In genomic region chr2:26011990-26012856, GRCh38 we compare ENCODE assay signal across 9 cellular contexts. TPM values are rescaled to one million over a fixed set of nuclear protein-coding genes. Genes with fewer than 3 reads are reported as not detected.
DNase-seq lines count a peak whose midpoint lies in the region; ATAC-seq and TF ChIP-seq lines count a peak whose summit lies in the region.
"Had no signal": no experiment of that assay in that cellular context is flagged by ENCODE, and none has a peak within 500 bp of the region (broad histone marks: within the 10 kb centered on the region; RNA-seq: fewer than 3 reads in every experiment).

No MANE protein-coding gene starts in this region.

- CTCF ChIA-PET in PC-9 (lab: Charles Lee), result interaction anchor here (0.5 to 1.3 kb wide), 5 partner anchors 21 to 90 kb away, joined by 3 to 8 read pairs (median 4); partner anchors contain the start of genes KIF3C and RAB10

- POLR2A ChIA-PET in PC-9 (lab: Charles Lee; ENCODE audit: unreplicated experiment), result interaction anchor here (0.6 to 1.9 kb wide), 4 partner anchors 22 to 1075 kb away, joined by 3 to 9 read pairs (median 5); partner anchors contain the start of gene RAB10

- 23 to 42% methylated on average over 14 of the region's 14 CpGs for WGBS in esophagus squamous epithelium, 2 donors

- intact Hi-C loops in PC-9 (cut with micrococcal nuclease; ENCODE audit: unreplicated experiment) (loop anchor here (1.0 kb wide), 2 partner anchors 15 to 21 kb away; no protein-coding TSS in a partner anchor), esophagus squamous epithelium (cut with DNase I) (no loop called here)

- H3K9me2 ChIP-seq in PC-9 (ENCODE audit: insufficient read depth), result no peaks in the 10 kb centered on the region

- no peak for ATAC-seq in GM21825 (IDR thresholded peaks at IDR 0.05; ENCODE audit: unreplicated experiment)
- no peak for ATAC-seq in HG03175 (IDR thresholded peaks at IDR 0.05; ENCODE audit: unreplicated experiment)

- peaks cover 64% of the 10 kb centered on the region for H3F3A ChIP-seq in PC-9 (ENCODE audit: insufficient read depth, low read depth)

- no peaks in the 10 kb centered on the region for H3K36me3 Mint-ChIP-seq in progenitor cell of endocrine pancreas (ENCODE audit: insufficient read depth)
- H3K36me3 Mint-ChIP-seq: activated naive CD4-positive, alpha-beta T cell treated with anti-CD3 and anti-CD28 coated beads, Interleukin-2, amount 50 U/mL, for 72 hours had no signal

- H3K27ac ChIP-seq in PC-9 (peak overlapping the region; percentile 93), esophagus squamous epithelium (peak overlapping the region; percentile 77 to 93 (median 86))

- H2AFZ ChIP-seq in PC-9, result no peak overlapping the region

- no peaks in the 10 kb centered on the region; the same call in none of the 2 replicates for H3K9me3 ChIP-seq in PC-9 (ENCODE audit: insufficient read depth, low read depth)
- no peaks in the 10 kb centered on the region for H3K9me3 ChIP-seq in esophagus squamous epithelium

- H3K27me3 Mint-ChIP-seq in progenitor cell of endocrine pancreas, result peaks cover 8% of the 10 kb centered on the region

- peak; percentile 88 for DNase-seq in ELR (ENCODE audit: low read depth)
- peak; percentile 80 to 100 for DNase-seq in PC-9
- no peak for DNase-seq in esophagus squamous epithelium (lab: John Stamatoyannopoulos, UW)
- DNase-seq in progenitor cell of endocrine pancreas (ENCODE audit: low spot score, unreplicated experiment), result no peak
- no peak for DNase-seq in NCI-H1694 (lab: John Stamatoyannopoulos, UW)
- no peak for DNase-seq in stimulated activated CD4-positive, alpha-beta T cell treated with anti-CD3 and anti-CD28 coated beads, Interleukin-15, amount 100 ng/mL, for 24 hours

- H3K36me3 ChIP-seq in PC-9 (ENCODE audit: low read depth) (no peaks in the 10 kb centered on the region), esophagus squamous epithelium (no peaks in the 10 kb centered on the region)

- no peaks in the 10 kb centered on the region for H3K79me2 ChIP-seq in PC-9 (ENCODE audit: low read depth)

- peak overlapping the region; percentile 23; the same call in 1 of the 2 replicates for H3K4me3 ChIP-seq in PC-9
- no peak overlapping the region for H3K4me3 ChIP-seq in esophagus squamous epithelium

- H3K4me1 ChIP-seq in PC-9 (replicated peaks; ENCODE audit: insufficient read depth) (peaks cover 76% of the 10 kb centered on the region), esophagus squamous epithelium (peaks cover 32 to 100% (median 40%) of the 10 kb centered on the region in 3 donors)

- no peak overlapping the region for H3K4me3 Mint-ChIP-seq in progenitor cell of endocrine pancreas (ENCODE audit: low read depth)

- H4K20me1 ChIP-seq in PC-9 (ENCODE audit: insufficient read depth), result no peaks in the 10 kb centered on the region

- peaks cover 3% of the 10 kb centered on the region for H3K9me3 Mint-ChIP-seq in progenitor cell of endocrine pancreas (ENCODE audit: low read depth)
- H3K9me3 Mint-ChIP-seq: activated naive CD4-positive, alpha-beta T cell treated with anti-CD3 and anti-CD28 coated beads, Interleukin-2, amount 50 U/mL, for 72 hours had no signal

- H3K27me3 ChIP-seq in PC-9 (ENCODE audit: insufficient read depth, low read depth) (no peaks in the 10 kb centered on the region), esophagus squamous epithelium (no peaks in the 10 kb centered on the region)

- peaks cover 19% of the 10 kb centered on the region for H3K4me1 Mint-ChIP-seq in progenitor cell of endocrine pancreas (ENCODE audit: low read depth)

- H3K27ac Mint-ChIP-seq in progenitor cell of endocrine pancreas, result peak overlapping the region; percentile 91
- H3K27ac Mint-ChIP-seq: activated naive CD4-positive, alpha-beta T cell treated with anti-CD3 and anti-CD28 coated beads, Interleukin-2, amount 50 U/mL, for 72 hours had no signal

- TF ChIP-seq POLR2A in esophagus squamous epithelium (IDR thresholded peaks at IDR 0.05), result no peak

- BruUV-seq in PC-9 (replicated peaks; lab: Mats Ljungman, UMichigan), result no TSS peak

- TF ChIP-seq CTCF in PC-9 (conservative IDR thresholded peaks at IDR 0.05) (no peak), esophagus squamous epithelium (IDR thresholded peaks at IDR 0.05) (no peak), progenitor cell of endocrine pancreas (IDR thresholded peaks at IDR 0.05; ENCODE audit: unreplicated experiment) (no peak)

- peak overlapping the region; percentile 71 for H3K4me2 ChIP-seq in PC-9

RNA-seq across cellular contexts. Expression of gene RAB10, which starts 21.7 kb away (rescaled TPM):
- total RNA-seq in PC-9 (2021), result 150 and 171 TPM in 2 replicates
- 100 to 1,000 TPM; 214 to 388 (median 335) TPM for total RNA-seq in esophagus squamous epithelium
- 106 and 114 TPM in 2 replicates for total RNA-seq in progenitor cell of endocrine pancreas

RNA-seq across cellular contexts. Expression of gene KIF3C, which starts 29.9 kb away (rescaled TPM):
- total RNA-seq in PC-9 (2021), result 41.2 and 50.5 TPM in 2 replicates
- 1 to 10 TPM; 1.3 to 3.4 (median 1.8) TPM for total RNA-seq in esophagus squamous epithelium
- total RNA-seq in progenitor cell of endocrine pancreas, result 42.3 TPM in 2 replicates

Comparison
In these comparisons a context has a peak if more than half of its experiments do, and no peak if none do; other contexts are left out.
1. DNase-seq: peak in ELR (single experiment) and PC-9 (2 of 2); none in esophagus squamous epithelium (single experiment), progenitor cell of endocrine pancreas (single experiment), NCI-H1694 (single experiment) and stimulated activated CD4-positive, alpha-beta T cell treated with anti-CD3 and anti-CD28 coated beads, Interleukin-15, amount 100 ng/mL, for 24 hours (single experiment).